23 cellular contexts compared by ENCODE assay signal in the genomic region with DNA sequence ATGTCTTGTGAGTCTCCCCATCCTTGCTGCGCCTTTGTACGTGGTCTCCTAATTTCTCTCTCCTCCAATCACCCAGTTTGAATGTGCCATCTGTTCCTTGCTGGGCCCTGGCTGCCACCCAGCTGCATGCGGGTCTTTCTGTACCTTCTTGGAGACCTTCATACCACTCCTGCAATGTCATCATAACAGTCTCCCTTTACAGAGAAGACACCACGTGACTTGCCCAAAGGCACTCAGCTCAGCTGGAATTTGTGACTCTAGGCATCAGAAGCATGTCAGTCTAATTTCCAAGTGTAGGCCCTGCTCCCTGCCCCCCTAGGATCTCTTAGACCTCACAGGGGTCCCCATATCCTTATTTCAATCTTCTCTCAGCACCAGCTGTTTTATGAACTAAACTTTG.
"Had no signal": no experiment of that assay in that cellular context is flagged by ENCODE, and none has a peak within 500 bp of the region (broad histone marks: within the 10 kb centered on the region; RNA-seq: fewer than 3 reads in every experiment).

No MANE protein-coding gene starts in this region.

- H3K4me3 Mint-ChIP-seq: activated B cell treated with CpG ODN at 0.5 μM for 24 hours; activated CD4-positive, alpha-beta memory T cell treated with anti-CD3 and anti-CD28 coated beads for 36 hours; activated CD4-positive, alpha-beta T cell treated with anti-CD3 and anti-CD28 coated beads, Interleukin-2, amount 10 ng/mL, durations not matched to agents 7 days and 5 days; activated naive CD8-positive, alpha-beta T cell treated with anti-CD3 and anti-CD28 coated beads, Interleukin-2, amount 50 U/mL, for 24 hours; activated T-cell treated with anti-CD3 and anti-CD28 coated beads, Interleukin-2, amount 50 U/mL, for 4 hours; T-cell had no signal

- H3K36me3 ChIP-seq: brain microvascular endothelial cell, cardiac muscle cell had no signal

- H3K27me3 ChIP-seq: brain microvascular endothelial cell, cardiac muscle cell had no signal

- ATAC-seq: activated naive CD4-positive, alpha-beta T cell treated with anti-CD3 and anti-CD28 coated beads, Interleukin-2, amount 50 U/mL, for 72 hours; activated naive CD8-positive, alpha-beta T cell treated with anti-CD3 and anti-CD28 coated beads, Interleukin-2, amount 50 U/mL, for 24 hours; activated T-cell treated with anti-CD3 and anti-CD28 coated beads, Interleukin-2, amount 50 U/mL, for 4 hours; T-cell had no signal

- H3K4me1 Mint-ChIP-seq: activated B cell treated with CpG ODN at 0.5 μM for 24 hours; activated CD4-positive, alpha-beta T cell treated with anti-CD3 and anti-CD28 coated beads, Interleukin-2, amount 10 ng/mL, durations not matched to agents 7 days and 5 days; activated naive CD8-positive, alpha-beta T cell treated with anti-CD3 and anti-CD28 coated beads, Interleukin-2, amount 50 U/mL, for 24 hours; T-cell had no signal

- DNase-seq: activated B cell treated with CpG ODN at 0.5 μM for 24 hours; activated CD4-positive, alpha-beta memory T cell treated with anti-CD3 and anti-CD28 coated beads for 36 hours; activated CD4-positive, alpha-beta T cell treated with anti-CD3 and anti-CD28 coated beads for 1 hour; activated CD4-positive, alpha-beta T cell treated with anti-CD3 and anti-CD28 coated beads, Interleukin-2, amount 10 ng/mL, durations not matched to agents 7 days and 5 days; activated CD8-positive, alpha-beta memory T cell treated with anti-CD3 and anti-CD28 coated beads for 24 hours; activated effector memory CD4-positive, alpha-beta T cell treated with anti-CD3 and anti-CD28 coated beads, Interleukin-2, amount 50 U/mL, for 16 hours; activated naive CD4-positive, alpha-beta T cell treated with Interleukin-2 at 50 U/mL for 16 hours; activated naive CD8-positive, alpha-beta T cell treated with anti-CD3 and anti-CD28 coated beads, Interleukin-2, amount 50 U/mL, for 24 hours; activated T-cell treated with anti-CD3 and anti-CD28 coated beads, Interleukin-2, amount 50 U/mL, for 4 hours; brain microvascular endothelial cell; MM.1S; NCI-H1105; NCI-H1436; NCI-H1694 treated with DMSO at 0.1 percent for 48 hours; NCI-H2029 treated with DMSO at 0.1 percent for 48 hours; NCI-H526; NCI-H82; SIG-M5; T-cell; T-helper 2 cell; T1000 had no signal

- H3K36me3 Mint-ChIP-seq: activated CD4-positive, alpha-beta memory T cell treated with anti-CD3 and anti-CD28 coated beads for 36 hours; T-cell had no signal

- H3K27ac ChIP-seq: brain microvascular endothelial cell, cardiac muscle cell had no signal

- H3K27ac Mint-ChIP-seq: activated B cell treated with CpG ODN at 0.5 μM for 24 hours; activated CD4-positive, alpha-beta memory T cell treated with anti-CD3 and anti-CD28 coated beads for 36 hours; activated CD4-positive, alpha-beta T cell treated with anti-CD3 and anti-CD28 coated beads, Interleukin-2, amount 10 ng/mL, durations not matched to agents 7 days and 5 days; activated naive CD4-positive, alpha-beta T cell treated with anti-CD3 and anti-CD28 coated beads, Interleukin-2, amount 50 U/mL, for 72 hours; activated naive CD8-positive, alpha-beta T cell treated with anti-CD3 and anti-CD28 coated beads, Interleukin-2, amount 50 U/mL, for 24 hours; T-cell had no signal

- H3K4me3 ChIP-seq: cardiac muscle cell had no signal

- H3K9me3 Mint-ChIP-seq: activated B cell treated with CpG ODN at 0.5 μM for 24 hours; activated CD4-positive, alpha-beta memory T cell treated with anti-CD3 and anti-CD28 coated beads for 36 hours; activated CD4-positive, alpha-beta T cell treated with anti-CD3 and anti-CD28 coated beads, Interleukin-2, amount 10 ng/mL, durations not matched to agents 7 days and 5 days; activated naive CD8-positive, alpha-beta T cell treated with anti-CD3 and anti-CD28 coated beads, Interleukin-2, amount 50 U/mL, for 24 hours; activated T-cell treated with anti-CD3 and anti-CD28 coated beads, Interleukin-2, amount 50 U/mL, for 4 hours; T-cell had no signal
